In the genomic region with DNA sequence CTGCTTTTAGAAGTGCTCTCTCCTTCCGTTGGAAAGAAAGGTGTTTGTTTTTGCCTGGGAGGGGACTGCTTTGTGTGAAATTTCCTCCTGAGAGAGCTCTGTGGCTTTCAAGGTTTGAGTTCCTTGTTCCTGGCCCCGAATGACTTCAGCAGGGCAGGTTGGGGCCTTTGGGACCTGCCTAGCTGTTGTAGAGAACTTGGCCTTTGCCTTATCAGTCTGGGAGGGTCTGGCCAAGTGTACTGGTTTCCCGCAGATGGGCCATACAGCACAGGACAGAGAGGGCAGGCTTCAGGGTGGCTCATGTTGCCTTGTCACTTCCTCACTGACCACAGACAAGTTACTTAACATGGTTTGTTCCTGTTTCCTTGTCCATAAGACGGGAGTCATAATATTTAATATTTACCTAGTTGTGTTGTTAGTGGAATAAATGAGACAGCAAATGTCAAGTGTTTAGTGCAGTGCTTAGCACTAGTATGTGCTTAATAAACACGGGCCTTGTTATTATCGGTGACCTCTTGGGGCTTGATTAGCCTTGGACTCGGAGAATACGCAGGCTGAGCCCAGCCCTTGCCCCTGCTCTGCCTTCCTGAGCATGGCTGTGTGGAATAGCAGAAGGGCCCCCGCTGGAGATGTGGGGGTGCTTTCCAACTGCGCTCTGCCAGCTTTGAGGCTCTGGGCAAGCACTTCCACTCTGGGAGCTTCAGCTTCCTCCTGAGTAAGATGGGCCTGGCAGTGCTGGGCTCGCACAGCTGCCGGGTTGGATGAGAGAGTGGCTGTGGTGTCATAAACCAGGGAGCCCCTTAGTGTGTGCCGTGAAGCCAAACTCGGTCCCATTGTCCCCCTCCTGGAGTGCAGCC, we compare ENCODE assay signal across 1 cellular context.
TF ChIP-seq lines count a peak whose summit lies in the region.

No MANE protein-coding gene starts in this region.

TF ChIP-seq in K562, 482 proteins besides CTCF, POLR2A, EP300 and RAD21 (continued from another document and continues in another):
- TF ChIP-seq, protein P1, sequence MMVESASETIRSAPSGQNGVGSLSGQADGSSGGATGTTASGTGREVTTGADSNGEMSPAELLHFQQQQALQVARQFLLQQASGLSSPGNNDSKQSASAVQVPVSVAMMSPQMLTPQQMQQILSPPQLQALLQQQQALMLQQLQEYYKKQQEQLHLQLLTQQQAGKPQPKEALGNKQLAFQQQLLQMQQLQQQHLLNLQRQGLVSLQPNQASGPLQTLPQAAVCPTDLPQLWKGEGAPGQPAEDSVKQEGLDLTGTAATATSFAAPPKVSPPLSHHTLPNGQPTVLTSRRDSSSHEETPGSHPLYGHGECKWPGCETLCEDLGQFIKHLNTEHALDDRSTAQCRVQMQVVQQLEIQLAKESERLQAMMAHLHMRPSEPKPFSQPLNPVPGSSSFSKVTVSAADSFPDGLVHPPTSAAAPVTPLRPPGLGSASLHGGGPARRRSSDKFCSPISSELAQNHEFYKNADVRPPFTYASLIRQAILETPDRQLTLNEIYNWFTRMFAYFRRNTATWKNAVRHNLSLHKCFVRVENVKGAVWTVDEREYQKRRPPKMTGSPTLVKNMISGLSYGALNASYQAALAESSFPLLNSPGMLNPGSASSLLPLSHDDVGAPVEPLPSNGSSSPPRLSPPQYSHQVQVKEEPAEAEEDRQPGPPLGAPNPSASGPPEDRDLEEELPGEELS (CRISPR knock-in tag; IDR thresholded peaks at IDR 0.05; ENCODE audit: borderline replicate concordance): no peak
- TF ChIP-seq HNRNPH1 (optimal IDR thresholded peaks at IDR 0.05; ENCODE audit: low read depth, low read length) (no peak), SUPT5H (IDR thresholded peaks at IDR 0.05) (no peak), KLF16 (IDR thresholded peaks at IDR 0.05) (no peak), KAT2B (IDR thresholded peaks at IDR 0.05; ENCODE audit: low read depth, low read length) (no peak), CXXC5 (CRISPR knock-in tag; IDR thresholded peaks at IDR 0.05) (peak; percentile 39), SMAD4 (CRISPR knock-in tag; conservative IDR thresholded peaks at IDR 0.05) (peak; percentile 80), ZNF274 (IDR thresholded peaks at IDR 0.05; ENCODE audit: borderline replicate concordance, low read depth, low read length) (no peak), CBX8 (IDR thresholded peaks at IDR 0.05; ENCODE audit: borderline replicate concordance, extremely low read depth, low read depth, low read length, poor library complexity, severe bottlenecking) (no peak), ZNF311 (CRISPR knock-in tag; IDR thresholded peaks at IDR 0.05) (no peak), PRMT5 (CRISPR knock-in tag; IDR thresholded peaks at IDR 0.05) (no peak), TOE1 (IDR thresholded peaks at IDR 0.05; ENCODE audit: borderline replicate concordance) (no peak), TOE1 (CRISPR knock-in tag; IDR thresholded peaks at IDR 0.05; ENCODE audit: borderline replicate concordance, low read depth) (no peak), SNIP1 (IDR thresholded peaks at IDR 0.05; ENCODE audit: low read depth) (no peak), NFIX (CRISPR knock-in tag; IDR thresholded peaks at IDR 0.05; ENCODE audit: low read depth) (no peak), SMARCA4 (IDR thresholded peaks at IDR 0.05) (peak; percentile 58), ERF (CRISPR knock-in tag; IDR thresholded peaks at IDR 0.05) (no peak), ARID1B (IDR thresholded peaks at IDR 0.05) (peak; percentile 69), MAFG (tag; conservative IDR thresholded peaks at IDR 0.05) (no peak), SNRNP70 (optimal IDR thresholded peaks at IDR 0.05; ENCODE audit: low read depth, low read length) (no peak), MEIS2 (IDR thresholded peaks at IDR 0.05; ENCODE audit: partially characterized antibody) (peak; percentile 31), NR2C2 (CRISPR knock-in tag; IDR thresholded peaks at IDR 0.05) (no peak), NR2C2 (tag; IDR thresholded peaks at IDR 0.05) (peak; percentile 76), MED1 (CRISPR knock-in tag; IDR thresholded peaks at IDR 0.05; ENCODE audit: borderline replicate concordance) (no peak), COPS2 (conservative IDR thresholded peaks at IDR 0.05) (no peak), BDP1 (IDR thresholded peaks at IDR 0.05; ENCODE audit: insufficient read depth, insufficient read length) (no peak), GTF2E2 (tag; IDR thresholded peaks at IDR 0.05) (peak; percentile 40; the same call in 1 of the 2 replicates), CCNT2 (IDR thresholded peaks at IDR 0.05; ENCODE audit: borderline replicate concordance, extremely low read depth, insufficient read length, low read depth, low read length) (peak; percentile 34), SMAD2 (IDR thresholded peaks at IDR 0.05; ENCODE audit: low read depth, low read length) (no peak), ZNF77 (CRISPR knock-in tag; IDR thresholded peaks at IDR 0.05) (no peak), GTF2A2 (tag; IDR thresholded peaks at IDR 0.05) (no peak), U2AF2 (optimal IDR thresholded peaks at IDR 0.05; ENCODE audit: low read depth, low read length) (no peak), CBFA2T2 (conservative IDR thresholded peaks at IDR 0.05) (peak; percentile 29; the same call in 1 of the 2 replicates), SRSF3 (IDR thresholded peaks at IDR 0.05; ENCODE audit: insufficient read depth, low read length) (no peak), MECOM (CRISPR knock-in tag; IDR thresholded peaks at IDR 0.05) (no peak), THRAP3 (IDR thresholded peaks at IDR 0.05; ENCODE audit: borderline replicate concordance) (no peak), PTTG1 (tag; IDR thresholded peaks at IDR 0.05; ENCODE audit: low read depth) (no peak)
- TF ChIP-seq, protein P2, sequence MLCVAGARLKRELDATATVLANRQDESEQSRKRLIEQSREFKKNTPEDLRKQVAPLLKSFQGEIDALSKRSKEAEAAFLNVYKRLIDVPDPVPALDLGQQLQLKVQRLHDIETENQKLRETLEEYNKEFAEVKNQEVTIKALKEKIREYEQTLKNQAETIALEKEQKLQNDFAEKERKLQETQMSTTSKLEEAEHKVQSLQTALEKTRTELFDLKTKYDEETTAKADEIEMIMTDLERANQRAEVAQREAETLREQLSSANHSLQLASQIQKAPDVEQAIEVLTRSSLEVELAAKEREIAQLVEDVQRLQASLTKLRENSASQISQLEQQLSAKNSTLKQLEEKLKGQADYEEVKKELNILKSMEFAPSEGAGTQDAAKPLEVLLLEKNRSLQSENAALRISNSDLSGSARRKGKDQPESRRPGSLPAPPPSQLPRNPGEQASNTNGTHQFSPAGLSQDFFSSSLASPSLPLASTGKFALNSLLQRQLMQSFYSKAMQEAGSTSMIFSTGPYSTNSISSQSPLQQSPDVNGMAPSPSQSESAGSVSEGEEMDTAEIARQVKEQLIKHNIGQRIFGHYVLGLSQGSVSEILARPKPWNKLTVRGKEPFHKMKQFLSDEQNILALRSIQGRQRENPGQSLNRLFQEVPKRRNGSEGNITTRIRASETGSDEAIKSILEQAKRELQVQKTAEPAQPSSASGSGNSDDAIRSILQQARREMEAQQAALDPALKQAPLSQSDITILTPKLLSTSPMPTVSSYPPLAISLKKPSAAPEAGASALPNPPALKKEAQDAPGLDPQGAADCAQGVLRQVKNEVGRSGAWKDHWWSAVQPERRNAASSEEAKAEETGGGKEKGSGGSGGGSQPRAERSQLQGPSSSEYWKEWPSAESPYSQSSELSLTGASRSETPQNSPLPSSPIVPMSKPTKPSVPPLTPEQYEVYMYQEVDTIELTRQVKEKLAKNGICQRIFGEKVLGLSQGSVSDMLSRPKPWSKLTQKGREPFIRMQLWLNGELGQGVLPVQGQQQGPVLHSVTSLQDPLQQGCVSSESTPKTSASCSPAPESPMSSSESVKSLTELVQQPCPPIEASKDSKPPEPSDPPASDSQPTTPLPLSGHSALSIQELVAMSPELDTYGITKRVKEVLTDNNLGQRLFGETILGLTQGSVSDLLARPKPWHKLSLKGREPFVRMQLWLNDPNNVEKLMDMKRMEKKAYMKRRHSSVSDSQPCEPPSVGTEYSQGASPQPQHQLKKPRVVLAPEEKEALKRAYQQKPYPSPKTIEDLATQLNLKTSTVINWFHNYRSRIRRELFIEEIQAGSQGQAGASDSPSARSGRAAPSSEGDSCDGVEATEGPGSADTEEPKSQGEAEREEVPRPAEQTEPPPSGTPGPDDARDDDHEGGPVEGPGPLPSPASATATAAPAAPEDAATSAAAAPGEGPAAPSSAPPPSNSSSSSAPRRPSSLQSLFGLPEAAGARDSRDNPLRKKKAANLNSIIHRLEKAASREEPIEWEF (CRISPR knock-in tag; IDR thresholded peaks at IDR 0.05): 0 out of 2 replicates have a peak, but pooled peaks have one; percentile 21
- TF ChIP-seq, protein P3, sequence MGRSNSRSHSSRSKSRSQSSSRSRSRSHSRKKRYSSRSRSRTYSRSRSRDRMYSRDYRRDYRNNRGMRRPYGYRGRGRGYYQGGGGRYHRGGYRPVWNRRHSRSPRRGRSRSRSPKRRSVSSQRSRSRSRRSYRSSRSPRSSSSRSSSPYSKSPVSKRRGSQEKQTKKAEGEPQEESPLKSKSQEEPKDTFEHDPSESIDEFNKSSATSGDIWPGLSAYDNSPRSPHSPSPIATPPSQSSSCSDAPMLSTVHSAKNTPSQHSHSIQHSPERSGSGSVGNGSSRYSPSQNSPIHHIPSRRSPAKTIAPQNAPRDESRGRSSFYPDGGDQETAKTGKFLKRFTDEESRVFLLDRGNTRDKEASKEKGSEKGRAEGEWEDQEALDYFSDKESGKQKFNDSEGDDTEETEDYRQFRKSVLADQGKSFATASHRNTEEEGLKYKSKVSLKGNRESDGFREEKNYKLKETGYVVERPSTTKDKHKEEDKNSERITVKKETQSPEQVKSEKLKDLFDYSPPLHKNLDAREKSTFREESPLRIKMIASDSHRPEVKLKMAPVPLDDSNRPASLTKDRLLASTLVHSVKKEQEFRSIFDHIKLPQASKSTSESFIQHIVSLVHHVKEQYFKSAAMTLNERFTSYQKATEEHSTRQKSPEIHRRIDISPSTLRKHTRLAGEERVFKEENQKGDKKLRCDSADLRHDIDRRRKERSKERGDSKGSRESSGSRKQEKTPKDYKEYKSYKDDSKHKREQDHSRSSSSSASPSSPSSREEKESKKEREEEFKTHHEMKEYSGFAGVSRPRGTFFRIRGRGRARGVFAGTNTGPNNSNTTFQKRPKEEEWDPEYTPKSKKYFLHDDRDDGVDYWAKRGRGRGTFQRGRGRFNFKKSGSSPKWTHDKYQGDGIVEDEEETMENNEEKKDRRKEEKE (IDR thresholded peaks at IDR 0.05; ENCODE audit: borderline replicate concordance in 1 of 2, control insufficient read depth in 1 of 2, low read depth in 2 of 2, low read length in 1 of 2): no peak
- TF ChIP-seq, protein P4, sequence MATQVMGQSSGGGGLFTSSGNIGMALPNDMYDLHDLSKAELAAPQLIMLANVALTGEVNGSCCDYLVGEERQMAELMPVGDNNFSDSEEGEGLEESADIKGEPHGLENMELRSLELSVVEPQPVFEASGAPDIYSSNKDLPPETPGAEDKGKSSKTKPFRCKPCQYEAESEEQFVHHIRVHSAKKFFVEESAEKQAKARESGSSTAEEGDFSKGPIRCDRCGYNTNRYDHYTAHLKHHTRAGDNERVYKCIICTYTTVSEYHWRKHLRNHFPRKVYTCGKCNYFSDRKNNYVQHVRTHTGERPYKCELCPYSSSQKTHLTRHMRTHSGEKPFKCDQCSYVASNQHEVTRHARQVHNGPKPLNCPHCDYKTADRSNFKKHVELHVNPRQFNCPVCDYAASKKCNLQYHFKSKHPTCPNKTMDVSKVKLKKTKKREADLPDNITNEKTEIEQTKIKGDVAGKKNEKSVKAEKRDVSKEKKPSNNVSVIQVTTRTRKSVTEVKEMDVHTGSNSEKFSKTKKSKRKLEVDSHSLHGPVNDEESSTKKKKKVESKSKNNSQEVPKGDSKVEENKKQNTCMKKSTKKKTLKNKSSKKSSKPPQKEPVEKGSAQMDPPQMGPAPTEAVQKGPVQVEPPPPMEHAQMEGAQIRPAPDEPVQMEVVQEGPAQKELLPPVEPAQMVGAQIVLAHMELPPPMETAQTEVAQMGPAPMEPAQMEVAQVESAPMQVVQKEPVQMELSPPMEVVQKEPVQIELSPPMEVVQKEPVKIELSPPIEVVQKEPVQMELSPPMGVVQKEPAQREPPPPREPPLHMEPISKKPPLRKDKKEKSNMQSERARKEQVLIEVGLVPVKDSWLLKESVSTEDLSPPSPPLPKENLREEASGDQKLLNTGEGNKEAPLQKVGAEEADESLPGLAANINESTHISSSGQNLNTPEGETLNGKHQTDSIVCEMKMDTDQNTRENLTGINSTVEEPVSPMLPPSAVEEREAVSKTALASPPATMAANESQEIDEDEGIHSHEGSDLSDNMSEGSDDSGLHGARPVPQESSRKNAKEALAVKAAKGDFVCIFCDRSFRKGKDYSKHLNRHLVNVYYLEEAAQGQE (CRISPR knock-in tag; IDR thresholded peaks at IDR 0.05; ENCODE audit: low read depth): no peak
- TF ChIP-seq, protein P5, sequence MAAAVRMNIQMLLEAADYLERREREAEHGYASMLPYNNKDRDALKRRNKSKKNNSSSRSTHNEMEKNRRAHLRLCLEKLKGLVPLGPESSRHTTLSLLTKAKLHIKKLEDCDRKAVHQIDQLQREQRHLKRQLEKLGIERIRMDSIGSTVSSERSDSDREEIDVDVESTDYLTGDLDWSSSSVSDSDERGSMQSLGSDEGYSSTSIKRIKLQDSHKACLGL (CRISPR knock-in tag; IDR thresholded peaks at IDR 0.05; ENCODE audit: borderline replicate concordance, poor library complexity, severe bottlenecking): no peak
- TF ChIP-seq, protein P6, sequence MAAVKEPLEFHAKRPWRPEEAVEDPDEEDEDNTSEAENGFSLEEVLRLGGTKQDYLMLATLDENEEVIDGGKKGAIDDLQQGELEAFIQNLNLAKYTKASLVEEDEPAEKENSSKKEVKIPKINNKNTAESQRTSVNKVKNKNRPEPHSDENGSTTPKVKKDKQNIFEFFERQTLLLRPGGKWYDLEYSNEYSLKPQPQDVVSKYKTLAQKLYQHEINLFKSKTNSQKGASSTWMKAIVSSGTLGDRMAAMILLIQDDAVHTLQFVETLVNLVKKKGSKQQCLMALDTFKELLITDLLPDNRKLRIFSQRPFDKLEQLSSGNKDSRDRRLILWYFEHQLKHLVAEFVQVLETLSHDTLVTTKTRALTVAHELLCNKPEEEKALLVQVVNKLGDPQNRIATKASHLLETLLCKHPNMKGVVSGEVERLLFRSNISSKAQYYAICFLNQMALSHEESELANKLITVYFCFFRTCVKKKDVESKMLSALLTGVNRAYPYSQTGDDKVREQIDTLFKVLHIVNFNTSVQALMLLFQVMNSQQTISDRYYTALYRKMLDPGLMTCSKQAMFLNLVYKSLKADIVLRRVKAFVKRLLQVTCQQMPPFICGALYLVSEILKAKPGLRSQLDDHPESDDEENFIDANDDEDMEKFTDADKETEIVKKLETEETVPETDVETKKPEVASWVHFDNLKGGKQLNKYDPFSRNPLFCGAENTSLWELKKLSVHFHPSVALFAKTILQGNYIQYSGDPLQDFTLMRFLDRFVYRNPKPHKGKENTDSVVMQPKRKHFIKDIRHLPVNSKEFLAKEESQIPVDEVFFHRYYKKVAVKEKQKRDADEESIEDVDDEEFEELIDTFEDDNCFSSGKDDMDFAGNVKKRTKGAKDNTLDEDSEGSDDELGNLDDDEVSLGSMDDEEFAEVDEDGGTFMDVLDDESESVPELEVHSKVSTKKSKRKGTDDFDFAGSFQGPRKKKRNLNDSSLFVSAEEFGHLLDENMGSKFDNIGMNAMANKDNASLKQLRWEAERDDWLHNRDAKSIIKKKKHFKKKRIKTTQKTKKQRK (IDR thresholded peaks at IDR 0.05; ENCODE audit: borderline replicate concordance, low read depth, low read length): no peak
- TF ChIP-seq, protein P7, sequence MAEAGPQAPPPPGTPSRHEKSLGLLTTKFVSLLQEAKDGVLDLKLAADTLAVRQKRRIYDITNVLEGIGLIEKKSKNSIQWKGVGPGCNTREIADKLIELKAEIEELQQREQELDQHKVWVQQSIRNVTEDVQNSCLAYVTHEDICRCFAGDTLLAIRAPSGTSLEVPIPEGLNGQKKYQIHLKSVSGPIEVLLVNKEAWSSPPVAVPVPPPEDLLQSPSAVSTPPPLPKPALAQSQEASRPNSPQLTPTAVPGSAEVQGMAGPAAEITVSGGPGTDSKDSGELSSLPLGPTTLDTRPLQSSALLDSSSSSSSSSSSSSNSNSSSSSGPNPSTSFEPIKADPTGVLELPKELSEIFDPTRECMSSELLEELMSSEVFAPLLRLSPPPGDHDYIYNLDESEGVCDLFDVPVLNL (CRISPR knock-in tag; IDR thresholded peaks at IDR 0.05; ENCODE audit: low read depth): no peak
